In the genomic region with DNA sequence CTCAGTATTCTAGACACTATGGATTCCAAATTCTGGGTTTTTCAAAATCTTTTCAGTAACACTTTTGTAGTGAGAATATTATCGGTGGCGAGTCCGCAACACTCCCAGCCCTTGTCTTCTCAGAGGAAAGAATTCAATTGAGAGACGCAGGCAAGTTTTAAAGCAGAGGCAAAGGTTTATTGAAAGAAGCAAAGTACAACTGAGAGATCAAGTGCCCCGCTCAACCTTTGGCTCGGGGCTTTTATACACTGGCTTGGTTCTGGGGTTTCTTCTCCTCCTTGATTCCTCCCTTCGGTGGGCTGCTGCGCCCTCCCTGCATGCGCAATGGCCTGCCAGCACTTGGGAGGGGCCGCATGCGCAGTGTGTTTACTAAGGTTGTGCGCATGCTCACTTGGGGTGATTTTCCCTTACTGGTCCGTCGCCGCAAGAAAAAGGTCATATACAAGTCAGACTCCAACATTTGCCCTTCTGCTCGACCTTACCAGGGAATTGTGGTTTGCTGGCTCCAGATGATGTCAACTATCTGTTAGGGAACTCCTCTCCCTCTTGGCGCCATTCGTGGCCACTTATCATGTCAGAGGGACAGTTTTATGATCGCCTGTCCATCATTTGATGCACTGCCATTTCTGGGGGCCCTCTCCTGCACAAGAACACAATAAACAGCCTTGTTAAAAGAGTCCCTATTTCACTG, we compare ENCODE assay signal across 1 cellular context.
TF ChIP-seq lines count a peak whose summit lies in the region.

No MANE protein-coding gene starts in this region.

TF ChIP-seq in IMR-90, 13 proteins besides CTCF, POLR2A, EP300 and RAD21:
- TF ChIP-seq BHLHE40 (IDR thresholded peaks at IDR 0.05; ENCODE audit: low read depth, low read length) (no peak), MXI1 (IDR thresholded peaks at IDR 0.05; ENCODE audit: borderline replicate concordance, low read depth, low read length) (no peak)
